Comparison of ENCODE assay signal across 30 cellular contexts in the genomic region with DNA sequence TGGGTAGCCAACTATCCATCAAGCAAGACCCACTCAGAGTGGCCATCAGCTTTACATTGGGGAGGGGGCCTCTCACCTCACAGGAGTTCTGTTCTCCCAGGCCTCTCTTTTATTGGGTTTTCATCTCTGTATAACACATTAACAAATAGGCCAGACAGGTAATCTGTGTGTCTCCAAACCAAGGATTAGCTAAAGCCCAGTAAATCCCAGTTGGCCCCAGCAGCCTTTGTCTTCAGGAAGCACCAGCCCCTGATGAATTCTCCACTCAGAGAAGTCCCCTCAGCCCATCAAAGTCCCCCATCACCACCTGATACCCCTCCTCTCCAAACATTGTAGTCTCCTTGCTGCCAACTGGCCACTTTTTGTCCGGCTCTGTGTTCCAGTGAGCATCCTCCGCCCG. TPM values are rescaled to one million over a fixed set of nuclear protein-coding genes. Genes with fewer than 3 reads are reported as not detected.
A peak's percentile ranks its signal among the peaks of the same experiment; 100 is the strongest.
DNase-seq lines count a peak whose midpoint lies in the region; ATAC-seq, FAIRE-seq and TF ChIP-seq lines count a peak whose summit lies in the region.
"Had no signal": no experiment of that assay in that cellular context is flagged by ENCODE, and none has a peak within 500 bp of the region (broad histone marks: within the 10 kb centered on the region; RNA-seq: fewer than 3 reads in every experiment).

No MANE protein-coding gene starts in this region.

- DNase-seq in GM12891 (ENCODE audit: insufficient read length, low spot score) (no peak), SJCRH30 (peak; percentile 72 to 75), left colon (no peak), type B pancreatic cell (ENCODE audit: extremely low spot score, unreplicated experiment) (peak; percentile 39), NCI-H2029 (lab: John Stamatoyannopoulos, UW) (no peak)
- DNase-seq: activated naive CD4-positive, alpha-beta T cell treated with Interleukin-2 at 50 U/mL for 16 hours; activated T-cell treated with anti-CD3 and anti-CD28 coated beads, Interleukin-2, amount 50 U/mL, for 48 hours; body of pancreas; Calu3; cerebellar nuclear complex; dorsolateral prefrontal cortex; left ventricle myocardium superior; midbrain; NCI-H1048; NCI-H187 treated with DMSO at 0.1 percent for 48 hours; NCI-H524 treated with DMSO at 0.1 percent for 48 hours; stimulated activated CD4-positive, alpha-beta T cell treated with anti-CD3 and anti-CD28 coated beads, Interleukin-1b, Interleukin-23, amount 100 ng/mL, for 48 hours; stimulated activated CD8-positive, alpha-beta memory T cell treated with anti-CD3 and anti-CD28 coated beads, Interleukin-4, amount 100 ng/mL, for 48 hours; stomach; tibial artery had no signal

- H3K4me3 ChIP-seq in SJCRH30: no peak overlapping the region
- H3K4me3 ChIP-seq: adrenal gland, body of pancreas, dorsolateral prefrontal cortex, GM12878, right atrium auricular region, smooth muscle cell, stomach, tibial artery had no signal

- no peak for TF ChIP-seq POLR2A in GM12891 (IDR thresholded peaks at IDR 0.05; ENCODE audit: low read depth, low read length)

- ATAC-seq in left colon (peak; percentile 1), GM19351 (IDR thresholded peaks at IDR 0.05; ENCODE audit: unreplicated experiment) (no peak), GM21576 (IDR thresholded peaks at IDR 0.05; ENCODE audit: unreplicated experiment) (no peak)
- ATAC-seq: body of pancreas; GM12878; left ventricle myocardium superior; natural killer cell treated with Interleukin-12 subunit alpha and Interleukin-12 subunit beta and Interleukin-15 and Interleukin-18, amount 100 ng/mL, for 72 hours had no signal

- H3K27ac Mint-ChIP-seq in type B pancreatic cell: no peak overlapping the region
- H3K27ac Mint-ChIP-seq: natural killer cell treated with Interleukin-12 subunit alpha and Interleukin-12 subunit beta and Interleukin-15 and Interleukin-18, amount 100 ng/mL, for 72 hours; T-helper 1 cell treated with Interleukin-12 subunit alpha and Interleukin-12 subunit beta and Interleukin-4 antibody, amounts not matched to agents 30 μg/mL and 1 μg/mL, for 36 hours had no signal

- no peak overlapping the region for H3K4me3 Mint-ChIP-seq in type B pancreatic cell
- H3K4me3 Mint-ChIP-seq: natural killer cell treated with Interleukin-12 subunit alpha and Interleukin-12 subunit beta and Interleukin-15 and Interleukin-18, amount 100 ng/mL, for 72 hours; T-helper 1 cell treated with Interleukin-12 subunit alpha and Interleukin-12 subunit beta and Interleukin-4 antibody, amounts not matched to agents 30 μg/mL and 1 μg/mL, for 36 hours had no signal

- intact Hi-C loops in left colon (cut with DNase I, micrococcal nuclease): no loop called here

- H3K36me3 Mint-ChIP-seq in type B pancreatic cell: no peaks in the 10 kb centered on the region
- H3K36me3 Mint-ChIP-seq: natural killer cell treated with Interleukin-12 subunit alpha and Interleukin-12 subunit beta and Interleukin-15 and Interleukin-18, amount 100 ng/mL, for 72 hours had no signal

- H3K4me1 Mint-ChIP-seq in type B pancreatic cell (ENCODE audit: unreplicated experiment): peaks cover 18% of the 10 kb centered on the region

- peaks cover 19% of the 10 kb centered on the region for H3K27me3 Mint-ChIP-seq in type B pancreatic cell

- peak overlapping the region; percentile 94 for H3K27ac ChIP-seq in SJCRH30
- H3K27ac ChIP-seq: adrenal gland, body of pancreas, C4-2B, dorsolateral prefrontal cortex, parathyroid adenoma, right atrium auricular region, stomach, tibial artery had no signal

- peaks cover 86% of the 10 kb centered on the region for H3K4me1 ChIP-seq in SJCRH30
- H3K4me1 ChIP-seq: adrenal gland, body of pancreas, parathyroid adenoma, right atrium auricular region, stomach, tibial artery had no signal

- no peaks in the 10 kb centered on the region for H3K9me3 Mint-ChIP-seq in type B pancreatic cell
- H3K9me3 Mint-ChIP-seq: natural killer cell treated with Interleukin-12 subunit alpha and Interleukin-12 subunit beta and Interleukin-15 and Interleukin-18, amount 100 ng/mL, for 72 hours; T-helper 1 cell treated with Interleukin-12 subunit alpha and Interleukin-12 subunit beta and Interleukin-4 antibody, amounts not matched to agents 30 μg/mL and 1 μg/mL, for 36 hours had no signal

- no peak for TF ChIP-seq CTCF in type B pancreatic cell (conservative IDR thresholded peaks at IDR 0.05)

- H3K9me3 ChIP-seq in SJCRH30 (replicated peaks): no peaks in the 10 kb centered on the region
- H3K9me3 ChIP-seq: adrenal gland, body of pancreas, right atrium auricular region, stomach, tibial artery had no signal

- peak; percentile 16 for FAIRE-seq in GM12891 (lab: Jason Lieb, UNC)
- FAIRE-seq: GM12878 had no signal

- no peaks in the 10 kb centered on the region for H3K27me3 ChIP-seq in SJCRH30
- H3K27me3 ChIP-seq: adrenal gland, body of pancreas, right atrium auricular region had no signal

- no peaks in the 10 kb centered on the region for H3K36me3 ChIP-seq in SJCRH30
- H3K36me3 ChIP-seq: adrenal gland, right atrium auricular region, stomach, tibial artery had no signal

TF ChIP-seq in GM12891, 5 proteins besides CTCF, POLR2A, EP300 and RAD21:
- TF ChIP-seq POLR2AphosphoS5 (IDR thresholded peaks at IDR 0.05; ENCODE audit: low read depth, low read length) (no peak), POU2F2 (IDR thresholded peaks at IDR 0.05; ENCODE audit: low read depth, low read length) (no peak), TAF1 (IDR thresholded peaks at IDR 0.05; ENCODE audit: low read depth, low read length) (no peak), PAX5 (IDR thresholded peaks at IDR 0.05; ENCODE audit: insufficient read depth, low read length, severe bottlenecking) (no peak), SPI1 (IDR thresholded peaks at IDR 0.05; ENCODE audit: low read depth, low read length) (no peak)

RNA-seq across cellular contexts. Expression of a gene that starts 16.9 kb away (rescaled TPM):
- polyA plus RNA-seq in GM12891 (2012; ENCODE audit: low read depth, missing spikeins): 8.1 TPM
- 217 and 257 TPM in 2 replicates for total RNA-seq in SJCRH30 (2014; rRNA removed; shearing (Covaris generic))
- total RNA-seq in left colon (10 to 100 TPM; 18.5 to 20.3 TPM), type B pancreatic cell (ENCODE audit: low replicate concordance) (22.0 and 46.1 TPM in 2 replicates)

Comparison
In these comparisons a context has a peak if more than half of its experiments do, and no peak if none do; other contexts are left out.
1. DNase-seq: peak in SJCRH30 (2 of 2) and type B pancreatic cell (single experiment); none in GM12891 (single experiment), left colon (0 of 2) and NCI-H2029 (single experiment).